In genomic region chr5:67538343-67538670, GRCh38 we compare ENCODE assay signal across 20 cellular contexts.
DNase-seq lines count a peak whose midpoint lies in the region; ATAC-seq and TF ChIP-seq lines count a peak whose summit lies in the region.
"Had no signal": no experiment of that assay in that cellular context is flagged by ENCODE, and none has a peak within 500 bp of the region (broad histone marks: within the 10 kb centered on the region; RNA-seq: fewer than 3 reads in every experiment).

No MANE protein-coding gene starts in this region.

- no peak overlapping the region for H3K4me3 ChIP-seq in left ventricle myocardium inferior
- H3K4me3 ChIP-seq in lower lobe of right lung: no peak overlapping the region
- no peak overlapping the region for H3K4me3 ChIP-seq in gastrocnemius medialis
- H3K4me3 ChIP-seq: A549 had no signal

- H3K27me3 ChIP-seq in left ventricle myocardium inferior (ENCODE audit: low read depth) (no peaks in the 10 kb centered on the region), lower lobe of right lung (ENCODE audit: low read depth) (no peaks in the 10 kb centered on the region), gastrocnemius medialis (no peaks in the 10 kb centered on the region)
- H3K27me3 ChIP-seq: BE2C, spleen had no signal

- TF ChIP-seq POLR2A in gastrocnemius medialis (IDR thresholded peaks at IDR 0.05): no peak

- in situ Hi-C loops in gastrocnemius medialis (cut with MboI; ENCODE audit: low sequenced_read_pairs in 4 of 4): no loop called here

- H3K27ac ChIP-seq in left ventricle myocardium inferior (replicated peaks): peak overlapping the region; percentile 3
- no peak overlapping the region for H3K27ac ChIP-seq in lower lobe of right lung
- H3K27ac ChIP-seq in gastrocnemius medialis: peak overlapping the region; percentile 66 to 87 (median 72)
- H3K27ac ChIP-seq: A549 had no signal

- intact Hi-C loops in left ventricle myocardium inferior (cut with micrococcal nuclease) (no loop called here), cardiac septum (cut with DNase I) (loop anchor here (10.0 kb wide), 1 partner anchor 716 kb away; no protein-coding TSS in a partner anchor), lower lobe of right lung (cut with DNase I) (no loop called here), gastrocnemius medialis (cut with DNase I; ENCODE audit: low total_unique reads) (no loop called here)

- H3K4me1 ChIP-seq in left ventricle myocardium inferior (peaks cover 21% of the 10 kb centered on the region), lower lobe of right lung (peaks cover 14% of the 10 kb centered on the region), gastrocnemius medialis (peaks cover 14 to 24% of the 10 kb centered on the region in 2 donors)
- H3K4me1 ChIP-seq: A549, BE2C had no signal

- H3K9me3 ChIP-seq in left ventricle myocardium inferior (replicated peaks) (no peaks in the 10 kb centered on the region), lower lobe of right lung (no peaks in the 10 kb centered on the region), gastrocnemius medialis (no peaks in the 10 kb centered on the region)
- H3K9me3 ChIP-seq: A549, BE2C, spleen had no signal

- TF ChIP-seq CTCF in left ventricle myocardium inferior (IDR thresholded peaks at IDR 0.05; ENCODE audit: borderline replicate concordance) (no peak), lower lobe of right lung (IDR thresholded peaks at IDR 0.05) (no peak), gastrocnemius medialis (IDR thresholded peaks at IDR 0.05 in 4 of 5, conservative IDR thresholded peaks at IDR 0.05 in 1 of 5) (no peak)

- DNase-seq in left ventricle myocardium inferior (no peak), cardiac septum (ENCODE audit: low spot score) (no peak), lower lobe of right lung (no peak), gastrocnemius medialis (peak in 1 of 2 donors; percentile 22), GM03348 (ENCODE audit: low spot score) (no peak), NOMO-1 (lab: John Stamatoyannopoulos, UW; ENCODE audit: unreplicated experiment in 2 of 2) (no peak)
- DNase-seq: activated CD4-positive, alpha-beta T cell treated with anti-CD3 and anti-CD28 coated beads, Interleukin-2, amount 50 U/mL, for 4 hours; activated naive CD4-positive, alpha-beta T cell treated with Interleukin-2 at 50 U/mL for 16 hours; BE2C; DMS153; glutamatergic neuron; kidney; NCI-H1048; NCI-H187; NCI-H524 treated with DMSO at 0.1 percent for 48 hours; spleen had no signal

- ATAC-seq in lower lobe of right lung (peak; percentile 37 to 64), gastrocnemius medialis (peak; percentile 58 to 63), HG03342 (IDR thresholded peaks at IDR 0.05; ENCODE audit: unreplicated experiment) (no peak), GM19035 (IDR thresholded peaks at IDR 0.05; ENCODE audit: unreplicated experiment) (no peak)
- ATAC-seq: A549, Panc1 had no signal

- H3K36me3 ChIP-seq in left ventricle myocardium inferior (no peaks in the 10 kb centered on the region), lower lobe of right lung (no peaks in the 10 kb centered on the region), gastrocnemius medialis (no peaks in the 10 kb centered on the region)
- H3K36me3 ChIP-seq: BE2C, spleen had no signal

Comparison
In these comparisons a context has a peak if more than half of its experiments do, and no peak if none do; other contexts are left out.
1. ATAC-seq: peak in lower lobe of right lung (2 of 2) and gastrocnemius medialis (2 of 2); none in HG03342 (single experiment) and GM19035 (single experiment).